Comparison of ENCODE assay signal across 27 cellular contexts in genomic region chr2:217357886-217358620, GRCh38.
DNase-seq lines count a peak whose midpoint lies in the region; ATAC-seq, FAIRE-seq and TF ChIP-seq lines count a peak whose summit lies in the region.
"Had no signal": no experiment of that assay in that cellular context is flagged by ENCODE, and none has a peak within 500 bp of the region (broad histone marks: within the 10 kb centered on the region; RNA-seq: fewer than 3 reads in every experiment).

No MANE protein-coding gene starts in this region.

- TF ChIP-seq EP300 in SK-N-SH (IDR thresholded peaks at IDR 0.05; ENCODE audit: borderline replicate concordance in 1 of 2, low read depth in 1 of 2, low read length in 1 of 2) = no peak

- H3K4me2 ChIP-seq in mesendoderm (ENCODE audit: low read length) (no peak overlapping the region), SK-N-SH (no peak overlapping the region)
- H3K4me2 ChIP-seq: neural progenitor cell had no signal

- H3K4me3 ChIP-seq in ascending aorta = no peak overlapping the region
- H3K4me3 ChIP-seq in mesendoderm (ENCODE audit: low read length) = no peak overlapping the region
- no peak overlapping the region for H3K4me3 ChIP-seq in thoracic aorta
- H3K4me3 ChIP-seq in SK-N-SH (ENCODE audit: low read depth in 2 of 2, low read length in 1 of 2) = no peak overlapping the region
- H3K4me3 ChIP-seq: colonic mucosa, neural progenitor cell, prostate gland had no signal

- DNase-seq in G401 (ENCODE audit: low spot score) (peak; percentile 16), ascending aorta (ENCODE audit: low spot score in 2 of 2) (no peak), mesendoderm (peak; percentile 70), thoracic aorta (ENCODE audit: low spot score) (no peak), RCC 7860 (ENCODE audit: low spot score) (no peak), amniotic stem cell (lab: John Stamatoyannopoulos, UW) (no peak), SK-N-SH (no peak)
- DNase-seq: ACHN; activated CD4-positive, alpha-beta T cell treated with anti-CD3 and anti-CD28 coated beads, Interleukin-2, amount 10 ng/mL, durations not matched to agents 7 days and 5 days; activated naive CD4-positive, alpha-beta T cell; activated T-cell treated with anti-CD3 and anti-CD28 coated beads, Interleukin-2, amount 50 U/mL, for 48 hours; BE2C; colonic mucosa; effector memory CD4-positive, alpha-beta T cell; erythroblast; foreskin melanocyte; NCI-H1417 treated with DMSO at 0.1 percent for 48 hours; NCI-H2081; NCI-H2227 treated with DMSO at 0.1 percent for 48 hours; NCI-H748 treated with DMSO at 0.1 percent for 48 hours; stimulated activated naive CD4-positive, alpha-beta T cell treated with Interleukin-2 at 50 U/mL for 16 hours had no signal

- in situ Hi-C loops in G401 (cut with HindIII; ENCODE audit: low sequenced_read_pairs) = no loop called here

- H3K18ac ChIP-seq in mesendoderm (ENCODE audit: low read length) = no peak overlapping the region

- H2AK5ac ChIP-seq in mesendoderm (ENCODE audit: low read length) = no peak overlapping the region

- intact Hi-C loops in ascending aorta (cut with DNase I) = loop anchor here (5.0 kb wide), 1 partner anchor 661 kb away; the partner anchor contains the start of gene IGFBP5

- no CpG with 5 or more reads among the region's 8 CpGs for WGBS in mesendoderm (ENCODE audit: extremely low coverage, insufficient coverage, low lambda C conversion rate)
- WGBS in SK-N-SH (ENCODE audit: low lambda C conversion rate) = 84% methylated on average over 8 of the region's 8 CpGs

- no peak overlapping the region for H3K4ac ChIP-seq in mesendoderm (ENCODE audit: low read depth, low read length)

- FAIRE-seq in RCC 7860 (lab: Jason Lieb, UNC) = no peak
- FAIRE-seq: bronchial epithelial cell had no signal

- POLR2A ChIA-PET in SK-N-SH (lab: Yijun Ruan, JAX) = no interaction called here

- H3K9me3 ChIP-seq in ascending aorta (no peaks in the 10 kb centered on the region), thoracic aorta (no peaks in the 10 kb centered on the region), SK-N-SH (no peaks in the 10 kb centered on the region)
- H3K9me3 ChIP-seq: BE2C, colonic mucosa, prostate gland had no signal

- no peak overlapping the region for H2AFZ ChIP-seq in SK-N-SH (ENCODE audit: low read depth)
- H2AFZ ChIP-seq: neural progenitor cell had no signal

- H4K8ac ChIP-seq in mesendoderm (ENCODE audit: low read depth, low read length) = no peak overlapping the region

- ATAC-seq in thoracic aorta (ENCODE audit: insufficient number of reproducible peaks, low FRiP score, low read depth) = no peak
- ATAC-seq in HG03159 (IDR thresholded peaks at IDR 0.05; ENCODE audit: unreplicated experiment) = no peak

- H3K36me3 ChIP-seq in ascending aorta (no peaks in the 10 kb centered on the region), mesendoderm (ENCODE audit: control insufficient read depth, insufficient read depth, low read length) (no peaks in the 10 kb centered on the region), thoracic aorta (no peaks in the 10 kb centered on the region), SK-N-SH (replicated peaks in 1 of 2; ENCODE audit: control insufficient read depth in 1 of 2, insufficient read depth in 2 of 2, low read length in 1 of 2) (no peaks in the 10 kb centered on the region)
- H3K36me3 ChIP-seq: BE2C, colonic mucosa, neural progenitor cell, prostate gland had no signal

- H3K56ac ChIP-seq in mesendoderm (ENCODE audit: low read length) = no peak overlapping the region

- H3K9ac ChIP-seq in mesendoderm (ENCODE audit: low read length) = no peak overlapping the region
- H3K9ac ChIP-seq in SK-N-SH = no peak overlapping the region
- H3K9ac ChIP-seq: neural progenitor cell had no signal

- H3K79me2 ChIP-seq in mesendoderm (ENCODE audit: control insufficient read depth, insufficient read depth, low read length) (no peaks in the 10 kb centered on the region), SK-N-SH (ENCODE audit: insufficient read depth) (no peaks in the 10 kb centered on the region)

- peaks cover 17 to 67% of the 10 kb centered on the region in 2 donors for H3K4me1 ChIP-seq in ascending aorta
- no peaks in the 10 kb centered on the region for H3K4me1 ChIP-seq in mesendoderm (ENCODE audit: control insufficient read depth, low read depth, low read length)
- peaks cover 46 to 96% of the 10 kb centered on the region in 2 donors for H3K4me1 ChIP-seq in thoracic aorta (ENCODE audit: control insufficient read depth in 1 of 2, low read depth in 2 of 2)
- peaks cover 6 to 31% of the 10 kb centered on the region in 2 experiments for H3K4me1 ChIP-seq in SK-N-SH (ENCODE audit: control insufficient read depth in 1 of 2, insufficient read depth in 2 of 2, low read depth in 1 of 2, low read length in 1 of 2)
- H3K4me1 ChIP-seq: colonic mucosa had no signal

- H4K20me1 ChIP-seq in SK-N-SH (ENCODE audit: insufficient read depth) = no peaks in the 10 kb centered on the region

- no peaks in the 10 kb centered on the region for H3K79me1 ChIP-seq in mesendoderm (ENCODE audit: low read length)

- no peak overlapping the region for H4K5ac ChIP-seq in mesendoderm (ENCODE audit: low read length)

- TF ChIP-seq CTCF in ascending aorta (IDR thresholded peaks at IDR 0.05) = no peak
- no peak for TF ChIP-seq CTCF in thoracic aorta (IDR thresholded peaks at IDR 0.05)
- no peak for TF ChIP-seq CTCF in SK-N-SH (IDR thresholded peaks at IDR 0.05)

- no peak overlapping the region for H3K23ac ChIP-seq in mesendoderm (ENCODE audit: low read length)

- no peaks in the 10 kb centered on the region for H3K27me3 ChIP-seq in ascending aorta
- H3K27me3 ChIP-seq in mesendoderm (ENCODE audit: insufficient read depth, low read length, poor library complexity) = no peaks in the 10 kb centered on the region
- no peaks in the 10 kb centered on the region for H3K27me3 ChIP-seq in thoracic aorta (replicated peaks; ENCODE audit: insufficient read depth)
- H3K27me3 ChIP-seq in SK-N-SH (ENCODE audit: insufficient read depth) = no peaks in the 10 kb centered on the region
- H3K27me3 ChIP-seq: BE2C, colonic mucosa, neural progenitor cell had no signal

- no peak overlapping the region for H2BK5ac ChIP-seq in mesendoderm (ENCODE audit: low read length)

- H3F3A ChIP-seq in SK-N-SH (replicated peaks; ENCODE audit: insufficient read depth) = peaks cover 26% of the 10 kb centered on the region

- no peak for TF ChIP-seq RAD21 in SK-N-SH (IDR thresholded peaks at IDR 0.05; ENCODE audit: low read length)

- no peak overlapping the region for H2BK15ac ChIP-seq in mesendoderm (replicated peaks; ENCODE audit: low read depth)

- no peaks in the 10 kb centered on the region for H3K9me2 ChIP-seq in SK-N-SH

- H3K27ac ChIP-seq in ascending aorta = peak overlapping the region; percentile 83 to 86
- peak overlapping the region; percentile 65 for H3K27ac ChIP-seq in mesendoderm (ENCODE audit: low read depth, low read length)
- peak overlapping the region; percentile 58 to 80 for H3K27ac ChIP-seq in thoracic aorta
- H3K27ac ChIP-seq in SK-N-SH (ENCODE audit: low read depth in 2 of 2, low read length in 1 of 2) = no peak overlapping the region
- H3K27ac ChIP-seq: colonic mucosa, neural progenitor cell, RWPE1, VCaP had no signal

- no peak overlapping the region for H2BK120ac ChIP-seq in mesendoderm (ENCODE audit: low read depth, low read length)

- CTCF ChIA-PET in SK-N-SH (lab: Yijun Ruan, JAX) = interaction anchor here (1.0 to 2.4 kb wide), 3 partner anchors 16 to 658 kb away, joined by 3 to 6 read pairs (median 3); no protein-coding TSS in a partner anchor

TF ChIP-seq in SK-N-SH, 30 proteins besides CTCF, POLR2A, EP300 and RAD21:
- TF ChIP-seq USF2 (IDR thresholded peaks at IDR 0.05; ENCODE audit: borderline replicate concordance, low read depth, low read length) = no peak

Comparison
In these comparisons a context has a peak if more than half of its experiments do, and no peak if none do; other contexts are left out.
1. DNase-seq: peak in G401 (single experiment) and mesendoderm (single experiment); none in ascending aorta (0 of 2), thoracic aorta (single experiment), RCC 7860 (single experiment), amniotic stem cell (single experiment) and SK-N-SH (single experiment).
2. H3K27ac ChIP-seq: peak in ascending aorta (2 of 2), mesendoderm (single experiment) and thoracic aorta (2 of 2); none in SK-N-SH (0 of 2).